In the genomic region with DNA sequence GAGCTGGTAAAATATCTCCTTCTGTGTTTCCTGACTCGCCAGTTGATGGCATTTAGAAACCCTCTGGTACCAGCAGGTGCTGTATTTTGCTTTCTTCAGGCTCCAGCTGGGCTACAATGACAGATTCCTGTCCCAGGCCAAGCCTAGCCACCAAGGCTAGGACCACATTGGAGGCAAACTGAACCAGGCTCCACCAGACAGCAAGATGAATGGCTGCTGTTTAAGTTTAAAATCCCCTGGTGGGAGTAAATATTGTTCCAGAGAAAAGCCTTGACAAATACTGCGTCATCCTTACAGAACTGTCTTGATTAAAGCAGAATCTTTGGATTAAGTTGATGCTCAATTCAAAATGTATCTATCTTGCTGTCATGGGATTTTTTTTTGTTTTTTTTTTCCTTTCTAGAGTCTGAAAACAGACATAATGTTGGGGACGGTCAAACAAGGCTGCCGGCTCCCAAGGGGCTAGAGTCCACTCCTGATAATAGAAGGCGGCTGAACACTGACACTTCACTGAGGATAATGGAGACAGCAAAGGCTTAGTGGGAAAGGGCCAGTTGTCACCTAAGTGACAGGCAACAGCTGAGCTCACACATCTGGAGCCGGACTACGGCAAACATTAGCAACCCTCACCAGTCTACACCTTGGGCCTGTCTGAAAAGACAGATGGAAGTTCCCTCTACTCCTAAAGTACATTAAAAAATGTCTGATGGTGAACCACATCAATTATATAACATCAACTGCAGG, we compare ENCODE assay signal across 9 cellular contexts. TPM values are rescaled to one million over a fixed set of nuclear protein-coding genes. Genes with fewer than 3 reads are reported as not detected.
A peak's percentile ranks its signal among the peaks of the same experiment; 100 is the strongest.
DNase-seq lines count a peak whose midpoint lies in the region; ATAC-seq and TF ChIP-seq lines count a peak whose summit lies in the region.
"Had no signal": no experiment of that assay in that cellular context is flagged by ENCODE, and none has a peak within 500 bp of the region (broad histone marks: within the 10 kb centered on the region; RNA-seq: fewer than 3 reads in every experiment).

No MANE protein-coding gene starts in this region.

- ATAC-seq in HG03025 (IDR thresholded peaks at IDR 0.05; ENCODE audit: low FRiP score, unreplicated experiment), result no peak

- H3K9me3 ChIP-seq in HAP-1 (no peaks in the 10 kb centered on the region), SJCRH30 (replicated peaks) (no peaks in the 10 kb centered on the region), sigmoid colon (no peaks in the 10 kb centered on the region)

- peak overlapping the region; percentile 55 for H3K27ac Mint-ChIP-seq in glutamatergic neuron (ENCODE audit: unreplicated experiment)

- intact Hi-C loops in sigmoid colon (cut with DNase I), result loop anchor here (5.0 kb wide), 3 partner anchors 105 to 750 kb away; no protein-coding TSS in a partner anchor

- H3K36me3 ChIP-seq in HAP-1 (replicated peaks), result no peaks in the 10 kb centered on the region
- no peaks in the 10 kb centered on the region for H3K36me3 ChIP-seq in SJCRH30
- no peaks in the 10 kb centered on the region for H3K36me3 ChIP-seq in sigmoid colon

- no peak for TF ChIP-seq POLR2A in sigmoid colon (IDR thresholded peaks at IDR 0.05)

- TF ChIP-seq EP300 in sigmoid colon (IDR thresholded peaks at IDR 0.05), result no peak

- DNase-seq in HAP-1 (ENCODE audit: low spot score in 2 of 2), result peak; percentile 52 to 76
- peak; percentile 55 to 80 for DNase-seq in SJCRH30
- peak; percentile 47 for DNase-seq in glutamatergic neuron
- no peak for DNase-seq in sigmoid colon
- no peak for DNase-seq in DMS153 treated with DMSO at 0.1 percent for 48 hours (lab: John Stamatoyannopoulos, UW; ENCODE audit: unreplicated experiment)
- no peak for DNase-seq in UCSD-AML1 (lab: John Stamatoyannopoulos, UW; ENCODE audit: unreplicated experiment)
- no peak for DNase-seq in NCI-H187 treated with DMSO at 0.1 percent for 48 hours (lab: John Stamatoyannopoulos, UW)
- DNase-seq: NCI-H1092 had no signal

- H3K27me3 ChIP-seq in HAP-1 (ENCODE audit: low read depth) (no peaks in the 10 kb centered on the region), SJCRH30 (peaks cover 11% of the 10 kb centered on the region; the same call in 1 of the 2 replicates), sigmoid colon (no peaks in the 10 kb centered on the region)

- TF ChIP-seq CTCF in glutamatergic neuron (IDR thresholded peaks at IDR 0.05; ENCODE audit: partially characterized antibody, unreplicated experiment) (no peak), sigmoid colon (IDR thresholded peaks at IDR 0.05) (no peak)

- H3K4me3 ChIP-seq in HAP-1, result peak overlapping the region; percentile 74
- no peak overlapping the region for H3K4me3 ChIP-seq in SJCRH30
- peak overlapping the region; percentile 87 to 94 (median 90) for H3K4me3 ChIP-seq in sigmoid colon

- no peak overlapping the region for H3K27ac ChIP-seq in SJCRH30
- H3K27ac ChIP-seq in sigmoid colon, result peak overlapping the region; percentile 68 to 84 (median 77)

- peaks cover 15% of the 10 kb centered on the region for H3K9me3 Mint-ChIP-seq in glutamatergic neuron (ENCODE audit: unreplicated experiment)

- H3K36me3 Mint-ChIP-seq in glutamatergic neuron (ENCODE audit: unreplicated experiment), result no peaks in the 10 kb centered on the region

- in situ Hi-C loops in HAP-1 (cut with MboI; ENCODE audit: low sequenced_read_pairs), result loop anchor here (25.0 kb wide), 1 partner anchor 700 kb away; no protein-coding TSS in a partner anchor

- peaks cover 15% of the 10 kb centered on the region for H3K4me1 Mint-ChIP-seq in glutamatergic neuron (ENCODE audit: low read depth, unreplicated experiment)

- WGBS in sigmoid colon, 2 donors, result 19 to 63% methylated on average over 7 of the region's 7 CpGs

- H3K4me1 ChIP-seq in HAP-1 (peaks cover 35% of the 10 kb centered on the region), SJCRH30 (peaks cover 15% of the 10 kb centered on the region), sigmoid colon (peaks cover 0 to 63% (median 52%) of the 10 kb centered on the region in 4 donors)

- H3K27me3 Mint-ChIP-seq in glutamatergic neuron (ENCODE audit: unreplicated experiment), result peaks cover 10% of the 10 kb centered on the region

- peak overlapping the region; percentile 85 for H3K4me3 Mint-ChIP-seq in glutamatergic neuron (ENCODE audit: unreplicated experiment)

RNA-seq across cellular contexts. Expression of gene PRICKLE1, which starts 1.8 kb away (rescaled TPM):
- 1.4 and 1.8 TPM in 2 replicates for total RNA-seq in SJCRH30 (2014; rRNA removed; shearing (Covaris generic))
- 6.4 TPM for total RNA-seq in glutamatergic neuron (ENCODE audit: unreplicated experiment)
- total RNA-seq in sigmoid colon, result 10 to 100 TPM in 2 of 4 donors, 1 to 10 TPM in 2; 4.6 to 12.4 (median 10.0) TPM
- 1 to 10 TPM in 2 of 3 donors, under 1 TPM in 1; 0.46 to 7.8 (median 2.5) TPM for polyA plus RNA-seq in sigmoid colon

Comparison
In these comparisons a context has a peak if more than half of its experiments do, and no peak if none do; other contexts are left out.
1. DNase-seq: peak in HAP-1 (2 of 2), SJCRH30 (2 of 2) and glutamatergic neuron (single experiment); none in sigmoid colon (single experiment), DMS153 treated with DMSO at 0.1 percent for 48 hours (single experiment), UCSD-AML1 (single experiment) and NCI-H187 treated with DMSO at 0.1 percent for 48 hours (single experiment).